2 cellular contexts compared by ENCODE assay signal in genomic region chr15:78564743-78565096, GRCh38.
TF ChIP-seq lines count a peak whose summit lies in the region.

No MANE protein-coding gene starts in this region.

TF ChIP-seq in SK-N-SH, 30 proteins besides CTCF, POLR2A, EP300 and RAD21 (continued from another document):
- no peak for TF ChIP-seq IRF3 (IDR thresholded peaks at IDR 0.05; ENCODE audit: low read depth, low read length)
- TF ChIP-seq MEF2A (IDR thresholded peaks at IDR 0.05; ENCODE audit: borderline replicate concordance, low read depth) = no peak
- no peak for TF ChIP-seq POLR2AphosphoS5 (IDR thresholded peaks at IDR 0.05; ENCODE audit: low read depth, low read length)
- no peak for TF ChIP-seq EZH2phosphoT487 (IDR thresholded peaks at IDR 0.05; ENCODE audit: borderline replicate concordance, low read depth)
- no peak for TF ChIP-seq CHD2 (IDR thresholded peaks at IDR 0.05; ENCODE audit: low read length, partially characterized antibody)
- no peak for TF ChIP-seq NRF1 (IDR thresholded peaks at IDR 0.05; ENCODE audit: low read depth, low read length)
- no peak for TF ChIP-seq SMC3 (IDR thresholded peaks at IDR 0.05; ENCODE audit: low read depth, low read length)
- TF ChIP-seq SIN3A (IDR thresholded peaks at IDR 0.05; ENCODE audit: borderline replicate concordance, low read depth, low read length) = no peak
- no peak for TF ChIP-seq USF1 (IDR thresholded peaks at IDR 0.05; ENCODE audit: borderline replicate concordance, low read depth)
- TF ChIP-seq RCOR1 (IDR thresholded peaks at IDR 0.05; ENCODE audit: low read length) = no peak
- TF ChIP-seq NFIC (IDR thresholded peaks at IDR 0.05; ENCODE audit: borderline replicate concordance) = no peak
- no peak for TF ChIP-seq YY1 (IDR thresholded peaks at IDR 0.05; ENCODE audit: low read depth)

TF ChIP-seq in SK-N-SH treated with all-trans-retinoic acid at 6 μM for 48 hours, 23 proteins besides CTCF, POLR2A, EP300 and RAD21 (continued from another document):
- no peak for TF ChIP-seq TSHZ2 (CRISPR knock-in tag; IDR thresholded peaks at IDR 0.05)
- TF ChIP-seq ZC3H10 (CRISPR knock-in tag; IDR thresholded peaks at IDR 0.05) = no peak
- no peak for TF ChIP-seq SNAI2 (CRISPR knock-in tag; IDR thresholded peaks at IDR 0.05)
- TF ChIP-seq OSR1 (CRISPR knock-in tag; IDR thresholded peaks at IDR 0.05) = no peak
- no peak for TF ChIP-seq PPARA (CRISPR knock-in tag; IDR thresholded peaks at IDR 0.05; ENCODE audit: borderline replicate concordance)
- TF ChIP-seq BACH2 (CRISPR knock-in tag; IDR thresholded peaks at IDR 0.05; ENCODE audit: borderline replicate concordance) = no peak
- no peak for TF ChIP-seq CSRNP3 (CRISPR knock-in tag; IDR thresholded peaks at IDR 0.05)
